8 cellular contexts compared by ENCODE assay signal in the genomic region with DNA sequence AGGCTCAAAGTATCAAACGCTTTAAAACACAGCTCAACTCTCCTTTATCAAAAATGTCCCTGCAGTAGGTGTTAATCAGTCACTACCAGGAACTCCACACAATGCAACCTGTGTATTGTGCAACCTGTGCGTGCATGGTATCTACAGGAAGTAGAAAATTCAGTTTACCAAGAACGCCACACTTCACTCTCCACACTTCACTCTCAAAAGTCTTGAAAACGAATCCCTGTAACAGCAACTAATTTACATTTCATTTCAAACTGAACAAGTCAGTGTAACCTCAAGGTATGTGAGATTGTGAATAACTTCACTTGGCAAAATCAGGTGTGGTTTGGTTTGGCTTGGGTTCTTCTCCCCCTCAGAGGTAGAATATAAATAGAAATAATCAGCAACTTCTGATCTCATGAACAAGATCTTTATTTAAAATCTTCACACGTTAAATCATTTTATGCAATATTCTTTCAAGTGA. TPM values are rescaled to one million over a fixed set of nuclear protein-coding genes. Genes with fewer than 3 reads are reported as not detected.
DNase-seq lines count a peak whose midpoint lies in the region; ATAC-seq and TF ChIP-seq lines count a peak whose summit lies in the region.

No MANE protein-coding gene starts in this region.

- H3K4me1 Mint-ChIP-seq in brain (peaks cover 40% of the 10 kb centered on the region), natural killer cell (peaks cover 38 to 42% of the 10 kb centered on the region in 2 donors)

- ATAC-seq in natural killer cell: peak in 1 of 3 donors; percentile 17

- TF ChIP-seq CTCF in brain (conservative IDR thresholded peaks at IDR 0.05): no peak
- no peak for TF ChIP-seq CTCF in natural killer cell (IDR thresholded peaks at IDR 0.05)

- DNase-seq in stimulated activated CD4-positive, alpha-beta T cell treated with anti-CD3 and anti-CD28 coated beads, Interleukin-15, amount 100 ng/mL, for 24 hours: peak; percentile 31
- no peak for DNase-seq in stimulated activated CD4-positive, alpha-beta T cell treated with anti-CD3 and anti-CD28 coated beads, Interleukin-12 subunit alpha, Interleukin-12 subunit beta, amount 100 ng/mL, for 4 hours
- peak; percentile 22 for DNase-seq in NAMALWA (ENCODE audit: low spot score)
- DNase-seq in natural killer cell: no peak
- no peak for DNase-seq in NCI-H128 (lab: John Stamatoyannopoulos, UW; ENCODE audit: unreplicated experiment)
- no peak for DNase-seq in AG08396 (ENCODE audit: low spot score)
- DNase-seq in stimulated activated CD8-positive, alpha-beta memory T cell treated with anti-CD3 and anti-CD28 coated beads, Interleukin-4, amount 100 ng/mL, for 48 hours: no peak

- H3K27me3 Mint-ChIP-seq in brain (peaks cover 7% of the 10 kb centered on the region), natural killer cell (ENCODE audit: low read depth in 2 of 2) (no peaks in the 10 kb centered on the region)

- H3K27ac Mint-ChIP-seq in brain (peak overlapping the region in 4 of 5 experiments; percentile 20 to 96 (median 92)), natural killer cell (peak overlapping the region; percentile 76 to 81)

- H3K9me3 Mint-ChIP-seq in brain (no peaks in the 10 kb centered on the region), natural killer cell (no peaks in the 10 kb centered on the region)

- H3K36me3 Mint-ChIP-seq in brain: peaks cover 14% of the 10 kb centered on the region
- H3K36me3 Mint-ChIP-seq in natural killer cell: no peaks in the 10 kb centered on the region

- intact Hi-C loops in natural killer cell (cut with micrococcal nuclease): loop anchor here (5.0 to 10.0 kb wide), 3 partner anchors 496 to 659 kb away; partner anchors contain the start of genes CFAP61, CRNKL1 and XRN2

- H3K4me3 Mint-ChIP-seq in brain (peak overlapping the region; percentile 89 to 97 (median 95)), natural killer cell (peak overlapping the region; percentile 93)

RNA-seq across cellular contexts. Expression of gene RALGAPA2, which starts 1.6 kb away (rescaled TPM):
- polyA plus RNA-seq in brain (ENCODE audit: insufficient read depth, low read depth, low replicate concordance): 12.5 TPM
- total RNA-seq in natural killer cell: 10 to 100 TPM; 26.6 to 33.9 (median 33.1) TPM

Comparison
In these comparisons a context has a peak if more than half of its experiments do, and no peak if none do; other contexts are left out.
1. DNase-seq: peak in stimulated activated CD4-positive, alpha-beta T cell treated with anti-CD3 and anti-CD28 coated beads, Interleukin-15, amount 100 ng/mL, for 24 hours (single experiment) and NAMALWA (single experiment); none in stimulated activated CD4-positive, alpha-beta T cell treated with anti-CD3 and anti-CD28 coated beads, Interleukin-12 subunit alpha, Interleukin-12 subunit beta, amount 100 ng/mL, for 4 hours (single experiment), natural killer cell (single experiment), NCI-H128 (single experiment), AG08396 (single experiment) and stimulated activated CD8-positive, alpha-beta memory T cell treated with anti-CD3 and anti-CD28 coated beads, Interleukin-4, amount 100 ng/mL, for 48 hours (single experiment).